Comparison of ENCODE assay signal across 1 cellular context in the genomic region with DNA sequence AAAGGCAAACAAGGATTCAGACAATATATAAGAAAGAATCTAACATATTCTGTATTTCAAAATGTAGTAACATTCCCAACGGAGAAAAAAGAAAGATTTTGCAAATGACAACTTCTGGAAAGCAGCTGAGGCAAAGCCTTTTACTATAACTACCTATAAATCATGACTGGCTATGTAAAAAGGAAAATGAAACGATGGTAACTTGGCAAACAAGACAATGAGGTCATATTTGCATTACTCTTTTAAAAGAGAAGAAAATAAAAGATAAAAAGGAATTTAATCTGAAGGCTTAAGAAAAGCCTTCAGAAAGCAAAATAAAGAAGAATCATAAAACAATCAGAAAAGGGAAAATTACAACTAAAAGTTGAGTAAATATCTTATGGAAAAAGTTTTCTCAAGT.
TF ChIP-seq lines count a peak whose summit lies in the region.

No MANE protein-coding gene starts in this region.

TF ChIP-seq in GM12878, 131 proteins besides CTCF, POLR2A, EP300 and RAD21 (continued from another document):
- no peak for TF ChIP-seq SKIL (IDR thresholded peaks at IDR 0.05; ENCODE audit: low read depth, poor library complexity, severe bottlenecking)
